In the genomic region with DNA sequence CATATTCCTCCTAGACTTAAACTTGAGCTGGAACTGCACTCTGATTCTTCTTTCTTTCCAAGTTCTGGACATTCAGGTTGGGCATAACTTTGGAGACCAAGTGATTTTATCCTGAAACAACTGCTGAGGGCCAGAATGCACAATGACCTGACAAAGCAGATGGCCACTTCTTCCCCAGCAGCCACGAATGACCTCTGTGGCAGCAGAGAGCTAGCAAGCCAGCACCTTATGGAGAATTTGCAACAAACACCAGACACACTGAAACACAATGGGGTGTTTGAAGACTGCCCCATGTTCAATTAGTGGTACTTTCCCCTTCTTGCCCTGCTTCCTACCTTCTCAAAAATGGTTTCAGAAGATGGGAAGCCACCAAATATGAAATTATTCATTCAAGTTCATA, we compare ENCODE assay signal across 1 cellular context.
TF ChIP-seq lines count a peak whose summit lies in the region.

No MANE protein-coding gene starts in this region.

TF ChIP-seq in H1, 55 proteins besides CTCF, POLR2A, EP300 and RAD21 (continued from another document):
- TF ChIP-seq, protein P1, sequence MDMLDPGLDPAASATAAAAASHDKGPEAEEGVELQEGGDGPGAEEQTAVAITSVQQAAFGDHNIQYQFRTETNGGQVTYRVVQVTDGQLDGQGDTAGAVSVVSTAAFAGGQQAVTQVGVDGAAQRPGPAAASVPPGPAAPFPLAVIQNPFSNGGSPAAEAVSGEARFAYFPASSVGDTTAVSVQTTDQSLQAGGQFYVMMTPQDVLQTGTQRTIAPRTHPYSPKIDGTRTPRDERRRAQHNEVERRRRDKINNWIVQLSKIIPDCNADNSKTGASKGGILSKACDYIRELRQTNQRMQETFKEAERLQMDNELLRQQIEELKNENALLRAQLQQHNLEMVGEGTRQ (IDR thresholded peaks at IDR 0.05; ENCODE audit: low read length), result no peak
- TF ChIP-seq GTF2F1 (IDR thresholded peaks at IDR 0.05; ENCODE audit: borderline replicate concordance, low read depth, low read length) (no peak), PHF8 (conservative IDR thresholded peaks at IDR 0.05; ENCODE audit: low read depth, low read length) (no peak), KDM5A (IDR thresholded peaks at IDR 0.05; ENCODE audit: low read length) (no peak), ZNF274 (IDR thresholded peaks at IDR 0.05; ENCODE audit: borderline replicate concordance, extremely low read depth, low read length) (no peak), MAFK (IDR thresholded peaks at IDR 0.05; ENCODE audit: low read depth, low read length) (no peak), RXRA (IDR thresholded peaks at IDR 0.05; ENCODE audit: insufficient read depth, low read depth, low read length) (no peak), GABPA (IDR thresholded peaks at IDR 0.05; ENCODE audit: borderline replicate concordance, insufficient read depth, low read length) (no peak), YY1 (IDR thresholded peaks at IDR 0.05; ENCODE audit: low read depth, low read length) (no peak), CTBP2 (IDR thresholded peaks at IDR 0.05; ENCODE audit: borderline replicate concordance, insufficient read depth, insufficient read length, low read length) (no peak), RBBP5 (IDR thresholded peaks at IDR 0.05; ENCODE audit: borderline replicate concordance, low read depth, low read length) (no peak), HDAC2 (IDR thresholded peaks at IDR 0.05; ENCODE audit: borderline replicate concordance in 1 of 2, low read depth in 2 of 2, low read length in 2 of 2) (no peak), JUN (IDR thresholded peaks at IDR 0.05; ENCODE audit: low read depth, low read length) (no peak), RNF2 (IDR thresholded peaks at IDR 0.05; ENCODE audit: borderline replicate concordance, low read depth, low read length, missing control alignments, poor library complexity, severe bottlenecking) (no peak), HDAC6 (IDR thresholded peaks at IDR 0.05; ENCODE audit: low read depth, low read length) (no peak), NRF1 (IDR thresholded peaks at IDR 0.05; ENCODE audit: low read depth, low read length) (no peak), BACH1 (IDR thresholded peaks at IDR 0.05; ENCODE audit: low read length) (no peak)
- TF ChIP-seq, protein P2, sequence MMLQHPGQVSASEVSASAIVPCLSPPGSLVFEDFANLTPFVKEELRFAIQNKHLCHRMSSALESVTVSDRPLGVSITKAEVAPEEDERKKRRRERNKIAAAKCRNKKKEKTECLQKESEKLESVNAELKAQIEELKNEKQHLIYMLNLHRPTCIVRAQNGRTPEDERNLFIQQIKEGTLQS (IDR thresholded peaks at IDR 0.05; ENCODE audit: insufficient read depth, low read depth, low read length), result no peak
